Comparison of ENCODE assay signal across 1 cellular context in genomic region chr16:53769185-53769584, GRCh38.
TF ChIP-seq lines count a peak whose summit lies in the region.

No MANE protein-coding gene starts in this region.

TF ChIP-seq in HCT116, 20 proteins besides CTCF, POLR2A, EP300 and RAD21 (continued from another document):
- TF ChIP-seq TCF7L2 (IDR thresholded peaks at IDR 0.05; ENCODE audit: borderline replicate concordance, extremely low read depth, insufficient read depth, insufficient read length) (no peak), EGR1 (IDR thresholded peaks at IDR 0.05; ENCODE audit: low read depth) (no peak), EZH2 (IDR thresholded peaks at IDR 0.05) (no peak), JUND (IDR thresholded peaks at IDR 0.05) (no peak), ATF3 (IDR thresholded peaks at IDR 0.05) (no peak), EZH2phosphoT487 (IDR thresholded peaks at IDR 0.05; ENCODE audit: borderline replicate concordance) (no peak), ZNF274 (IDR thresholded peaks at IDR 0.05; ENCODE audit: low read depth, low read length) (no peak), CEBPB (IDR thresholded peaks at IDR 0.05; ENCODE audit: low read depth) (no peak), REST (IDR thresholded peaks at IDR 0.05; ENCODE audit: low read depth) (no peak), CBX3 (IDR thresholded peaks at IDR 0.05; ENCODE audit: low read depth) (no peak), SRF (IDR thresholded peaks at IDR 0.05; ENCODE audit: low read depth) (no peak), SP1 (IDR thresholded peaks at IDR 0.05; ENCODE audit: low read depth) (no peak)
